Comparison of ENCODE assay signal across 33 cellular contexts in genomic region chr3:114356084-114357009, GRCh38.
DNase-seq lines count a peak whose midpoint lies in the region; ATAC-seq and TF ChIP-seq lines count a peak whose summit lies in the region.
"Had no signal": no experiment of that assay in that cellular context is flagged by ENCODE, and none has a peak within 500 bp of the region (broad histone marks: within the 10 kb centered on the region; RNA-seq: fewer than 3 reads in every experiment).

No MANE protein-coding gene starts in this region.

- no peaks in the 10 kb centered on the region for H3K36me3 ChIP-seq in NT2/D1 (ENCODE audit: insufficient read depth, insufficient read length, low read length)
- H3K36me3 ChIP-seq in iPS-18a (ENCODE audit: control insufficient read depth, low read depth, low read length), result no peaks in the 10 kb centered on the region
- H3K36me3 ChIP-seq in Caco-2 (ENCODE audit: control insufficient read depth, insufficient read depth, low read length), result no peaks in the 10 kb centered on the region
- H3K36me3 ChIP-seq: MG63 had no signal

- no peak overlapping the region for H3K27ac Mint-ChIP-seq in activated CD8-positive, alpha-beta T cell treated with anti-CD3 and anti-CD28 coated beads for 36 hours
- H3K27ac Mint-ChIP-seq in activated CD8-positive, alpha-beta T cell treated with anti-CD3 and anti-CD28 coated beads, Interleukin-2, amount 10 ng/mL, durations not matched to agents 7 days and 5 days, result no peak overlapping the region
- H3K27ac Mint-ChIP-seq in stimulated activated memory B cell treated with anti-CD40 and anti-IgM and Interleukin-4, amounts not matched to agents 10 μg/mL and 1 μg/mL and 100 μg/mL, for 72 hours, result peak overlapping the region; percentile 37
- H3K27ac Mint-ChIP-seq in Caco-2 (ENCODE audit: unreplicated experiment), result no peak overlapping the region
- H3K27ac Mint-ChIP-seq: CD4-positive, alpha-beta memory T cell; T-helper 1 cell treated with Interleukin-12 subunit alpha and Interleukin-12 subunit beta and Interleukin-4 antibody, amounts not matched to agents 30 μg/mL and 1 μg/mL, for 36 hours had no signal

- TF ChIP-seq CTCF in activated CD8-positive, alpha-beta T cell treated with anti-CD3 and anti-CD28 coated beads for 36 hours (IDR thresholded peaks at IDR 0.05), result no peak
- no peak for TF ChIP-seq CTCF in Caco-2 (IDR thresholded peaks at IDR 0.05; ENCODE audit: insufficient read depth in 1 of 2, low read depth in 1 of 2, low read length in 1 of 2, severe bottlenecking in 1 of 2, unreplicated experiment in 1 of 2)

- H3K4me3 Mint-ChIP-seq in activated CD8-positive, alpha-beta T cell treated with anti-CD3 and anti-CD28 coated beads for 36 hours, result no peak overlapping the region
- H3K4me3 Mint-ChIP-seq in activated CD8-positive, alpha-beta T cell treated with anti-CD3 and anti-CD28 coated beads, Interleukin-2, amount 10 ng/mL, durations not matched to agents 7 days and 5 days, result no peak overlapping the region
- H3K4me3 Mint-ChIP-seq in stimulated activated memory B cell treated with anti-CD40 and anti-IgM and Interleukin-4, amounts not matched to agents 10 μg/mL and 1 μg/mL and 100 μg/mL, for 72 hours, result no peak overlapping the region
- H3K4me3 Mint-ChIP-seq in Caco-2 (ENCODE audit: unreplicated experiment), result no peak overlapping the region
- H3K4me3 Mint-ChIP-seq: activated T-cell treated with anti-CD3 and anti-CD28 coated beads, Interleukin-2, amount 50 U/mL, for 4 hours; CD4-positive, alpha-beta memory T cell; T-helper 1 cell treated with Interleukin-12 subunit alpha and Interleukin-12 subunit beta and Interleukin-4 antibody, amounts not matched to agents 30 μg/mL and 1 μg/mL, for 36 hours had no signal

- no TSS peak for BruUV-seq in Caco-2 (replicated peaks; lab: Mats Ljungman, UMichigan)

- ATAC-seq in activated CD8-positive, alpha-beta T cell treated with anti-CD3 and anti-CD28 coated beads for 36 hours, result peak; percentile 60
- no peak for ATAC-seq in activated CD8-positive, alpha-beta T cell treated with anti-CD3 and anti-CD28 coated beads, Interleukin-2, amount 10 ng/mL, durations not matched to agents 7 days and 5 days
- no peak for ATAC-seq in stimulated activated memory B cell treated with anti-CD40 and anti-IgM and Interleukin-4, amounts not matched to agents 10 μg/mL and 1 μg/mL and 100 μg/mL, for 72 hours
- no peak for ATAC-seq in HG03025 (IDR thresholded peaks at IDR 0.05; ENCODE audit: low FRiP score, unreplicated experiment)
- ATAC-seq: HCT116, left colon, PC-3 had no signal

- no peaks in the 10 kb centered on the region for H3K9me3 ChIP-seq in NT2/D1 (ENCODE audit: insufficient read depth, low read length)
- H3K9me3 ChIP-seq in iPS-18a (ENCODE audit: control insufficient read depth, low read depth, low read length), result no peaks in the 10 kb centered on the region
- H3K9me3 ChIP-seq in Caco-2, result no peaks in the 10 kb centered on the region
- H3K9me3 ChIP-seq: MG63, neutrophil, sigmoid colon, SK-N-SH, testis, vagina had no signal

- intact Hi-C loops in activated CD8-positive, alpha-beta T cell treated with anti-CD3 and anti-CD28 coated beads for 36 hours (cut with micrococcal nuclease), result no loop called here
- intact Hi-C loops in Caco-2 (cut with micrococcal nuclease; ENCODE audit: unreplicated experiment), result no loop called here

- peaks cover 5% of the 10 kb centered on the region for H3K36me3 Mint-ChIP-seq in activated CD8-positive, alpha-beta T cell treated with anti-CD3 and anti-CD28 coated beads for 36 hours (ENCODE audit: low read depth)
- no peaks in the 10 kb centered on the region for H3K36me3 Mint-ChIP-seq in activated CD8-positive, alpha-beta T cell treated with anti-CD3 and anti-CD28 coated beads, Interleukin-2, amount 10 ng/mL, durations not matched to agents 7 days and 5 days (ENCODE audit: low read depth)
- H3K36me3 Mint-ChIP-seq in stimulated activated memory B cell treated with anti-CD40 and anti-IgM and Interleukin-4, amounts not matched to agents 10 μg/mL and 1 μg/mL and 100 μg/mL, for 72 hours, result peaks cover 17% of the 10 kb centered on the region
- H3K36me3 Mint-ChIP-seq in Caco-2 (ENCODE audit: insufficient read depth, unreplicated experiment), result peaks cover 7% of the 10 kb centered on the region

- POLR2A ChIA-PET in activated CD8-positive, alpha-beta T cell treated with anti-CD3 and anti-CD28 coated beads for 36 hours (lab: Charles Lee), result interaction anchor here (0.7 to 0.9 kb wide), 2 partner anchors 142 to 158 kb away, joined by 3 to 5 read pairs; no protein-coding TSS in a partner anchor
- POLR2A ChIA-PET in activated CD8-positive, alpha-beta T cell treated with anti-CD3 and anti-CD28 coated beads, Interleukin-2, amount 10 ng/mL, durations not matched to agents 7 days and 5 days (lab: Charles Lee), result no interaction called here
- POLR2A ChIA-PET in Caco-2 (lab: Charles Lee), result no interaction called here

- DNase-seq in activated CD8-positive, alpha-beta T cell treated with anti-CD3 and anti-CD28 coated beads for 36 hours, result no peak
- no peak for DNase-seq in activated CD8-positive, alpha-beta T cell treated with anti-CD3 and anti-CD28 coated beads, Interleukin-2, amount 10 ng/mL, durations not matched to agents 7 days and 5 days
- DNase-seq in NT2/D1 (ENCODE audit: low read depth, low spot score) (peak; percentile 87), Caco-2 (no peak)
- DNase-seq in effector CD4-positive, alpha-beta T cell, result no peak
- DNase-seq: activated CD4-positive, alpha-beta T cell treated with anti-CD3 and anti-CD28 coated beads for 1 hour; activated CD8-positive, alpha-beta memory T cell treated with anti-CD3 and anti-CD28 coated beads for 24 hours; activated naive CD4-positive, alpha-beta T cell; activated T-cell treated with anti-CD3 and anti-CD28 coated beads, Interleukin-2, amount 50 U/mL, for 4 hours; AML-193; amniotic stem cell; CD4-positive, alpha-beta memory T cell; KBM-7; left colon; MG63; NCI-H1417; NCI-H2081; NCI-H446; NCI-H82; PC-3; sigmoid colon; SK-N-SH; stimulated activated CD4-positive, alpha-beta T cell treated with anti-CD3 and anti-CD28 coated beads, Interleukin-4, amount 100 ng/mL, for 4 hours; stimulated activated naive CD4-positive, alpha-beta T cell; testis had no signal

- CTCF ChIA-PET in activated CD8-positive, alpha-beta T cell treated with anti-CD3 and anti-CD28 coated beads for 36 hours (lab: Charles Lee), result interaction anchor here (1.3 to 3.5 kb wide), 5 partner anchors 27 to 201 kb away, joined by 3 to 14 read pairs (median 4); no protein-coding TSS in a partner anchor
- CTCF ChIA-PET in activated CD8-positive, alpha-beta T cell treated with anti-CD3 and anti-CD28 coated beads, Interleukin-2, amount 10 ng/mL, durations not matched to agents 7 days and 5 days (lab: Charles Lee), result interaction anchor here (0.8 to 1.0 kb wide), 2 partner anchors 9 to 65 kb away, joined by 3 read pairs; no protein-coding TSS in a partner anchor
- CTCF ChIA-PET in Caco-2 (lab: Charles Lee), result no interaction called here

- no peak overlapping the region for H3K9ac ChIP-seq in NT2/D1 (ENCODE audit: insufficient read length, low read depth)
- no peak overlapping the region for H3K9ac ChIP-seq in iPS-18a (ENCODE audit: low read length)
- H3K9ac ChIP-seq: SK-N-SH had no signal

- H3K27me3 Mint-ChIP-seq in activated CD8-positive, alpha-beta T cell treated with anti-CD3 and anti-CD28 coated beads for 36 hours, result no peaks in the 10 kb centered on the region
- no peaks in the 10 kb centered on the region for H3K27me3 Mint-ChIP-seq in activated CD8-positive, alpha-beta T cell treated with anti-CD3 and anti-CD28 coated beads, Interleukin-2, amount 10 ng/mL, durations not matched to agents 7 days and 5 days (ENCODE audit: low read depth)
- no peaks in the 10 kb centered on the region for H3K27me3 Mint-ChIP-seq in stimulated activated memory B cell treated with anti-CD40 and anti-IgM and Interleukin-4, amounts not matched to agents 10 μg/mL and 1 μg/mL and 100 μg/mL, for 72 hours
- H3K27me3 Mint-ChIP-seq in Caco-2 (ENCODE audit: insufficient read depth, unreplicated experiment), result no peaks in the 10 kb centered on the region
- H3K27me3 Mint-ChIP-seq: CD4-positive, alpha-beta memory T cell had no signal

- H3K4me1 Mint-ChIP-seq in activated CD8-positive, alpha-beta T cell treated with anti-CD3 and anti-CD28 coated beads for 36 hours (ENCODE audit: low read depth), result peaks cover 6% of the 10 kb centered on the region
- no peaks in the 10 kb centered on the region for H3K4me1 Mint-ChIP-seq in activated CD8-positive, alpha-beta T cell treated with anti-CD3 and anti-CD28 coated beads, Interleukin-2, amount 10 ng/mL, durations not matched to agents 7 days and 5 days (ENCODE audit: low read depth)
- H3K4me1 Mint-ChIP-seq in stimulated activated memory B cell treated with anti-CD40 and anti-IgM and Interleukin-4, amounts not matched to agents 10 μg/mL and 1 μg/mL and 100 μg/mL, for 72 hours, result peaks cover 13% of the 10 kb centered on the region
- H3K4me1 Mint-ChIP-seq in Caco-2 (ENCODE audit: low read depth, unreplicated experiment), result no peaks in the 10 kb centered on the region
- H3K4me1 Mint-ChIP-seq: CD4-positive, alpha-beta memory T cell had no signal

- H3K4me3 ChIP-seq in NT2/D1 (ENCODE audit: insufficient read length, low read depth) (no peak overlapping the region), iPS-18a (ENCODE audit: low read length) (peak overlapping the region; percentile 34), Caco-2 (ENCODE audit: low read depth, low read length) (no peak overlapping the region)
- H3K4me3 ChIP-seq: MG63, sigmoid colon, testis, vagina had no signal

- H3K27ac ChIP-seq in iPS-18a (ENCODE audit: low read length), result peak overlapping the region; percentile 35
- H3K27ac ChIP-seq: epithelial cell of prostate, neutrophil, sigmoid colon, testis, vagina had no signal

- no peaks in the 10 kb centered on the region for H3K27me3 ChIP-seq in NT2/D1 (ENCODE audit: insufficient read depth, insufficient read length)
- no peaks in the 10 kb centered on the region for H3K27me3 ChIP-seq in iPS-18a (ENCODE audit: control insufficient read depth, insufficient read depth, low read length)
- no peaks in the 10 kb centered on the region for H3K27me3 ChIP-seq in Caco-2 (replicated peaks; ENCODE audit: control insufficient read depth, insufficient read depth, low read length)
- H3K27me3 ChIP-seq: MG63, neutrophil, sigmoid colon, testis, vagina had no signal

- no peaks in the 10 kb centered on the region for H3K9me3 Mint-ChIP-seq in activated CD8-positive, alpha-beta T cell treated with anti-CD3 and anti-CD28 coated beads for 36 hours
- no peaks in the 10 kb centered on the region for H3K9me3 Mint-ChIP-seq in activated CD8-positive, alpha-beta T cell treated with anti-CD3 and anti-CD28 coated beads, Interleukin-2, amount 10 ng/mL, durations not matched to agents 7 days and 5 days (ENCODE audit: insufficient read depth)
- H3K9me3 Mint-ChIP-seq in stimulated activated memory B cell treated with anti-CD40 and anti-IgM and Interleukin-4, amounts not matched to agents 10 μg/mL and 1 μg/mL and 100 μg/mL, for 72 hours, result no peaks in the 10 kb centered on the region
- no peaks in the 10 kb centered on the region for H3K9me3 Mint-ChIP-seq in Caco-2 (ENCODE audit: unreplicated experiment)
- H3K9me3 Mint-ChIP-seq: activated T-cell treated with anti-CD3 and anti-CD28 coated beads, Interleukin-2, amount 50 U/mL, for 4 hours; T-helper 1 cell treated with Interleukin-12 subunit alpha and Interleukin-12 subunit beta and Interleukin-4 antibody, amounts not matched to agents 30 μg/mL and 1 μg/mL, for 36 hours had no signal

- H3K4me1 ChIP-seq in NT2/D1 (ENCODE audit: insufficient read depth, insufficient read length) (peaks cover 4% of the 10 kb centered on the region), iPS-18a (ENCODE audit: control insufficient read depth, low read depth, low read length) (peaks cover 42% of the 10 kb centered on the region), Caco-2 (no peaks in the 10 kb centered on the region)
- H3K4me1 ChIP-seq: sigmoid colon, testis, vagina had no signal
